22 cellular contexts compared by ENCODE assay signal in the genomic region with DNA sequence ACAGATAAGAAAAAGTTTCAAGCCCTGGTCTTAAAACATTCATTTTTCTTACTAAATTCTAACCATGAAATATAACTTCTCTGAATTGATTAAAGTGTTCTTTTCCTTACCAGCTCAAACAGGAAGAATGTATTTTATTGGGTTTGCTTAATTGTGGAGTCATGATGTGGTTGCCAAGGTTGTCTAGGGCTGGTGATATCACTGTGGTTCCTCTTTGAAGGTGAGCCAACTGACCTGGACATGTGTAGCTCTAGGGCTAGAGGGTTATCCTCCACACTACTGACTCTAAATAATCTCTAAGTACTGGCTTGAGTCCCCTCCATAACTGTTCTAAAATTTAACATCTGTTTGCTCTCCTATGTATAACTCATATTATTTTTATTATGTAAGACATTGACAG.
DNase-seq lines count a peak whose midpoint lies in the region; ATAC-seq, FAIRE-seq and TF ChIP-seq lines count a peak whose summit lies in the region.
"Had no signal": no experiment of that assay in that cellular context is flagged by ENCODE, and none has a peak within 500 bp of the region (broad histone marks: within the 10 kb centered on the region; RNA-seq: fewer than 3 reads in every experiment).

No MANE protein-coding gene starts in this region.

- ATAC-seq in right lobe of liver (peak in 3 of 4 donors; percentile 26 to 89 (median 61)), HepG2 (no peak), mucosa of descending colon (peak; percentile 22)
- ATAC-seq: A549; CD8-positive, alpha-beta T cell had no signal

- no peak for DNase-seq in right lobe of liver
- no peak for DNase-seq in HepG2 (ENCODE audit: low spot score)
- peak; percentile 79 for DNase-seq in M059J (ENCODE audit: low read depth)
- DNase-seq in kidney tubule cell (ENCODE audit: low spot score): peak; percentile 47
- no peak for DNase-seq in mucosa of descending colon
- DNase-seq in posterior vena cava (ENCODE audit: low spot score): no peak
- DNase-seq in NCI-H524 treated with DMSO at 0.1 percent for 48 hours (lab: John Stamatoyannopoulos, UW): no peak
- DNase-seq in NCI-H2227 (lab: John Stamatoyannopoulos, UW; ENCODE audit: unreplicated experiment): no peak
- DNase-seq: AML-193; Caco-2; Calu3; CD4-positive, alpha-beta T cell; CD8-positive, alpha-beta T cell; DMS79 treated with DMSO at 0.1 percent for 48 hours; GF-D8 had no signal

- TF ChIP-seq EP300 in HepG2 (IDR thresholded peaks at IDR 0.05; ENCODE audit: low read depth in 2 of 2, low read length in 2 of 2) (no peak), HepG2 (CRISPR knock-in tag; IDR thresholded peaks at IDR 0.05; ENCODE audit: borderline replicate concordance) (no peak)

- H3K27ac ChIP-seq in right lobe of liver: no peak overlapping the region
- H3K27ac ChIP-seq in HepG2 (ENCODE audit: extremely low read length, insufficient read depth, low read length): no peak overlapping the region
- H3K27ac ChIP-seq: 22Rv1; A549; BLaER1 treated with 17β-estradiol and CSF1 and Interleukin-3, amounts not matched to agents 10 nM and 100 nM had no signal

- H3K79me2 ChIP-seq in HepG2 (ENCODE audit: insufficient read depth, low read length): no peaks in the 10 kb centered on the region

- intact Hi-C loops in right lobe of liver (cut with DNase I): no loop called here
- intact Hi-C loops in HepG2 (cut with micrococcal nuclease; ENCODE audit: unreplicated experiment): no loop called here
- intact Hi-C loops in mucosa of descending colon (cut with DNase I, micrococcal nuclease): no loop called here
- intact Hi-C loops in posterior vena cava (cut with DNase I): no loop called here

- no peak overlapping the region for H3K9ac ChIP-seq in HepG2 (ENCODE audit: insufficient read depth, low read depth, low read length)
- H3K9ac ChIP-seq: BLaER1 treated with 17β-estradiol and CSF1 and Interleukin-3, amounts not matched to agents 10 nM and 100 nM had no signal

- H3K36me3 ChIP-seq in right lobe of liver: no peaks in the 10 kb centered on the region
- H3K36me3 ChIP-seq in HepG2 (replicated peaks in 1 of 2; ENCODE audit: control insufficient read depth in 1 of 2, insufficient read depth in 2 of 2, low read length in 2 of 2): no peaks in the 10 kb centered on the region
- no peaks in the 10 kb centered on the region for H3K36me3 ChIP-seq in mucosa of descending colon (ENCODE audit: low read depth)
- H3K36me3 ChIP-seq: BLaER1 treated with 17β-estradiol and CSF1 and Interleukin-3, amounts not matched to agents 10 nM and 100 nM had no signal

- POLR2A ChIA-PET in HepG2 (lab: Yijun Ruan, JAX): no interaction called here

- H4K20me1 ChIP-seq in HepG2 (ENCODE audit: insufficient read depth, low read length): no peaks in the 10 kb centered on the region
- H4K20me1 ChIP-seq: BLaER1 treated with 17β-estradiol and CSF1 and Interleukin-3, amounts not matched to agents 10 nM and 100 nM had no signal

- CTCF ChIA-PET in HepG2 (lab: Yijun Ruan, JAX; ENCODE audit: low intra/inter-chr PET ratio, low total read pairs): no interaction called here

- BruUV-seq in HepG2 (replicated peaks; lab: Mats Ljungman, UMichigan): no TSS peak

- no peak for TF ChIP-seq RAD21 in HepG2 (CRISPR knock-in tag; IDR thresholded peaks at IDR 0.05)

- in situ Hi-C loops in HepG2 (cut with HindIII; ENCODE audit: extremely low pct_ligation_motif_present, low pct_unique_long_range_greater_than_20kb): no loop called here

- FAIRE-seq in HepG2 (lab: Jason Lieb, UNC): no peak
- FAIRE-seq: A549, D721Med, G401.6, GM12891, GM19239 had no signal

- no peak for TF ChIP-seq POLR2A in right lobe of liver (IDR thresholded peaks at IDR 0.05)
- no peak for TF ChIP-seq POLR2A in HepG2 (IDR thresholded peaks at IDR 0.05; ENCODE audit: insufficient read depth in 1 of 2, low read depth in 2 of 2, low read length in 2 of 2)

- H3K4me2 ChIP-seq in HepG2 (ENCODE audit: low read depth, low read length): no peak overlapping the region
- H3K4me2 ChIP-seq: A549; BLaER1 treated with 17β-estradiol and CSF1 and Interleukin-3, amounts not matched to agents 10 nM and 100 nM had no signal

- no peaks in the 10 kb centered on the region for H3K9me3 ChIP-seq in right lobe of liver
- peaks cover 41% of the 10 kb centered on the region for H3K9me3 ChIP-seq in HepG2 (ENCODE audit: low read length)
- no peaks in the 10 kb centered on the region for H3K9me3 ChIP-seq in mucosa of descending colon
- H3K9me3 ChIP-seq: A549, Caco-2 had no signal

- TF ChIP-seq CTCF in right lobe of liver (IDR thresholded peaks at IDR 0.05): no peak
- TF ChIP-seq CTCF in HepG2 (CRISPR knock-in tag; IDR thresholded peaks at IDR 0.05): no peak
- TF ChIP-seq CTCF in mucosa of descending colon (IDR thresholded peaks at IDR 0.05): no peak

- no peaks in the 10 kb centered on the region for H3K4me1 ChIP-seq in right lobe of liver
- H3K4me1 ChIP-seq in HepG2 (ENCODE audit: insufficient read depth, low read length): no peaks in the 10 kb centered on the region
- H3K4me1 ChIP-seq in mucosa of descending colon (ENCODE audit: low read depth): no peaks in the 10 kb centered on the region
- H3K4me1 ChIP-seq: A549; BLaER1 treated with 17β-estradiol and CSF1 and Interleukin-3, amounts not matched to agents 10 nM and 100 nM; Caco-2 had no signal

- H3K4me3 ChIP-seq in right lobe of liver: no peak overlapping the region
- H3K4me3 ChIP-seq in HepG2 (replicated peaks in 1 of 3; ENCODE audit: insufficient read depth in 1 of 3, low read depth in 2 of 3, low read length in 3 of 3): no peak overlapping the region
- H3K4me3 ChIP-seq in mucosa of descending colon: no peak overlapping the region
- H3K4me3 ChIP-seq: A549; BLaER1 treated with 17β-estradiol and CSF1 and Interleukin-3, amounts not matched to agents 10 nM and 100 nM had no signal

- no peak overlapping the region for H2AFZ ChIP-seq in HepG2 (ENCODE audit: low read length)

- H3K27me3 ChIP-seq in right lobe of liver (no peaks in the 10 kb centered on the region), HepG2 (ENCODE audit: control insufficient read depth in 1 of 2, insufficient read depth in 2 of 2, low read length in 2 of 2) (no peaks in the 10 kb centered on the region)
- H3K27me3 ChIP-seq: BLaER1 treated with 17β-estradiol and CSF1 and Interleukin-3, amounts not matched to agents 10 nM and 100 nM had no signal

TF ChIP-seq in HepG2, 621 proteins besides CTCF, POLR2A, EP300 and RAD21:
- TF ChIP-seq ELF4 (CRISPR knock-in tag; IDR thresholded peaks at IDR 0.05; ENCODE audit: borderline replicate concordance): no peak
- TF ChIP-seq ZFP37 (CRISPR knock-in tag; IDR thresholded peaks at IDR 0.05; ENCODE audit: borderline replicate concordance): no peak
- no peak for TF ChIP-seq TCF7L2 (IDR thresholded peaks at IDR 0.05; ENCODE audit: low read depth, low read length)
- TF ChIP-seq, protein P1, sequence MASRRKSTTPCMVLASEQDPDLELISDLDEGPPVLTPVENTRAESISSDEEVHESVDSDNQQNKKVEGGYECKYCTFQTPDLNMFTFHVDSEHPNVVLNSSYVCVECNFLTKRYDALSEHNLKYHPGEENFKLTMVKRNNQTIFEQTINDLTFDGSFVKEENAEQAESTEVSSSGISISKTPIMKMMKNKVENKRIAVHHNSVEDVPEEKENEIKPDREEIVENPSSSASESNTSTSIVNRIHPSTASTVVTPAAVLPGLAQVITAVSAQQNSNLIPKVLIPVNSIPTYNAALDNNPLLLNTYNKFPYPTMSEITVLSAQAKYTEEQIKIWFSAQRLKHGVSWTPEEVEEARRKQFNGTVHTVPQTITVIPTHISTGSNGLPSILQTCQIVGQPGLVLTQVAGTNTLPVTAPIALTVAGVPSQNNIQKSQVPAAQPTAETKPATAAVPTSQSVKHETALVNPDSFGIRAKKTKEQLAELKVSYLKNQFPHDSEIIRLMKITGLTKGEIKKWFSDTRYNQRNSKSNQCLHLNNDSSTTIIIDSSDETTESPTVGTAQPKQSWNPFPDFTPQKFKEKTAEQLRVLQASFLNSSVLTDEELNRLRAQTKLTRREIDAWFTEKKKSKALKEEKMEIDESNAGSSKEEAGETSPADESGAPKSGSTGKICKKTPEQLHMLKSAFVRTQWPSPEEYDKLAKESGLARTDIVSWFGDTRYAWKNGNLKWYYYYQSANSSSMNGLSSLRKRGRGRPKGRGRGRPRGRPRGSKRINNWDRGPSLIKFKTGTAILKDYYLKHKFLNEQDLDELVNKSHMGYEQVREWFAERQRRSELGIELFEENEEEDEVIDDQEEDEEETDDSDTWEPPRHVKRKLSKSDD (CRISPR knock-in tag; IDR thresholded peaks at IDR 0.05; ENCODE audit: low read depth): no peak
- TF ChIP-seq ARNT (IDR thresholded peaks at IDR 0.05): no peak
- no peak for TF ChIP-seq SIN3B (IDR thresholded peaks at IDR 0.05; ENCODE audit: low read length)
- TF ChIP-seq MXD4 (CRISPR knock-in tag; IDR thresholded peaks at IDR 0.05): no peak

Comparison
In these comparisons a context has a peak if more than half of its experiments do, and no peak if none do; other contexts are left out.
1. DNase-seq: peak in M059J (single experiment) and kidney tubule cell (single experiment); none in right lobe of liver (0 of 3), HepG2 (single experiment), mucosa of descending colon (0 of 3), posterior vena cava (single experiment), NCI-H524 treated with DMSO at 0.1 percent for 48 hours (single experiment) and NCI-H2227 (single experiment).